19 cellular contexts compared by ENCODE assay signal in genomic region chr2:191404568-191404991, GRCh38.
DNase-seq lines count a peak whose midpoint lies in the region; TF ChIP-seq lines count a peak whose summit lies in the region.
"Had no signal": no experiment of that assay in that cellular context is flagged by ENCODE, and none has a peak within 500 bp of the region (broad histone marks: within the 10 kb centered on the region; RNA-seq: fewer than 3 reads in every experiment).

No MANE protein-coding gene starts in this region.

- H3F3A ChIP-seq in GM23248 (ENCODE audit: insufficient read depth), result peaks cover 72% of the 10 kb centered on the region

- H3K27ac Mint-ChIP-seq in T-helper 2 cell treated with Interferon-gamma antibody and Interleukin-4, amounts not matched to agents 5 μg/mL and 100 μg/mL, for 36 hours, result peak overlapping the region; percentile 73
- H3K27ac Mint-ChIP-seq: CD4-positive, alpha-beta memory T cell; T-helper 17 cell had no signal

- H3K27me3 ChIP-seq in GM23248 (replicated peaks; ENCODE audit: insufficient read depth), result no peaks in the 10 kb centered on the region
- no peaks in the 10 kb centered on the region for H3K27me3 ChIP-seq in osteoblast (ENCODE audit: insufficient read depth, low read length)
- H3K27me3 ChIP-seq: ascending aorta, spleen, tibial nerve had no signal

- no peaks in the 10 kb centered on the region for H3K9me2 ChIP-seq in GM23248 (ENCODE audit: insufficient read depth)

- H3K27me3 Mint-ChIP-seq in T-helper 2 cell treated with Interferon-gamma antibody and Interleukin-4, amounts not matched to agents 5 μg/mL and 100 μg/mL, for 36 hours (ENCODE audit: low read depth), result no peaks in the 10 kb centered on the region
- H3K27me3 Mint-ChIP-seq: T-helper 17 cell had no signal

- H3K4me3 Mint-ChIP-seq in T-helper 2 cell treated with Interferon-gamma antibody and Interleukin-4, amounts not matched to agents 5 μg/mL and 100 μg/mL, for 36 hours, result peak overlapping the region; percentile 5
- H3K4me3 Mint-ChIP-seq: CD4-positive, alpha-beta memory T cell; T-helper 17 cell had no signal

- WGBS in GM23248 (ENCODE audit: low coverage in 1 of 2, low lambda C conversion rate in 2 of 2, missing lambda C conversion rate in 2 of 2), 2 experiments, result 0 to 4% methylated on average over 1 of the region's 1 CpG

- TF ChIP-seq CTCF in osteoblast (IDR thresholded peaks at IDR 0.05; ENCODE audit: extremely low read depth, low read depth, low read length), result no peak

- H3K4me3 ChIP-seq in GM23248 (no peak overlapping the region), osteoblast (ENCODE audit: insufficient read depth, low read length) (no peak overlapping the region)
- H3K4me3 ChIP-seq: ascending aorta, spleen, tibial nerve had no signal

- no peaks in the 10 kb centered on the region for H3K79me2 ChIP-seq in GM23248 (ENCODE audit: insufficient read depth)
- peaks cover 12% of the 10 kb centered on the region for H3K79me2 ChIP-seq in osteoblast (ENCODE audit: insufficient read depth, low read length)
- H3K79me2 ChIP-seq: parathyroid adenoma had no signal

- no peaks in the 10 kb centered on the region for H4K20me1 ChIP-seq in GM23248 (ENCODE audit: insufficient read depth)
- no peaks in the 10 kb centered on the region for H4K20me1 ChIP-seq in osteoblast (ENCODE audit: insufficient read depth, low read length)

- H3K4me1 Mint-ChIP-seq in T-helper 2 cell treated with Interferon-gamma antibody and Interleukin-4, amounts not matched to agents 5 μg/mL and 100 μg/mL, for 36 hours (ENCODE audit: low read depth), result peaks cover 18% of the 10 kb centered on the region
- H3K4me1 Mint-ChIP-seq: T-helper 17 cell had no signal

- in situ Hi-C loops in GM23248 (cut with MboI), result no loop called here

- H2AFZ ChIP-seq in GM23248, result no peak overlapping the region
- no peak overlapping the region for H2AFZ ChIP-seq in osteoblast (ENCODE audit: low read length)
- H2AFZ ChIP-seq: parathyroid adenoma had no signal

- H3K4me2 ChIP-seq in GM23248 (ENCODE audit: unreplicated experiment) (peak overlapping the region; percentile 26), osteoblast (ENCODE audit: insufficient read depth, low read length) (no peak overlapping the region)

- H3K9ac ChIP-seq in GM23248, result no peak overlapping the region
- H3K9ac ChIP-seq: parathyroid adenoma had no signal

- peaks cover 42% of the 10 kb centered on the region for H3K4me1 ChIP-seq in GM23248 (ENCODE audit: insufficient read depth)
- H3K4me1 ChIP-seq in osteoblast (ENCODE audit: insufficient read depth, low read length), result peaks cover 39% of the 10 kb centered on the region
- H3K4me1 ChIP-seq: spleen had no signal

- H3K9me3 ChIP-seq in GM23248 (ENCODE audit: low read depth) (no peaks in the 10 kb centered on the region), osteoblast (ENCODE audit: low read depth, low read length) (no peaks in the 10 kb centered on the region)
- H3K9me3 ChIP-seq: ascending aorta, spleen, tibial nerve had no signal

- H3K36me3 Mint-ChIP-seq in T-helper 2 cell treated with Interferon-gamma antibody and Interleukin-4, amounts not matched to agents 5 μg/mL and 100 μg/mL, for 36 hours (ENCODE audit: low read depth), result no peaks in the 10 kb centered on the region
- H3K36me3 Mint-ChIP-seq: CD4-positive, alpha-beta memory T cell had no signal

- DNase-seq in GM23248 (peak; percentile 42), iris pigment epithelial cell (ENCODE audit: low read depth) (peak; percentile 70), superior temporal gyrus (ENCODE audit: extremely low spot score) (no peak), NCI-H526 (lab: John Stamatoyannopoulos, UW) (no peak), osteoblast (ENCODE audit: insufficient read length, low spot score, missing footprints) (no peak)
- DNase-seq in T-helper 2 cell treated with Interferon-gamma antibody and Interleukin-4, amounts not matched to agents 5 μg/mL and 100 μg/mL, for 36 hours (ENCODE audit: low spot score), result no peak
- DNase-seq in activated CD4-positive, alpha-beta T cell treated with anti-CD3 and anti-CD28 coated beads for 4 hours, result no peak
- DNase-seq: activated CD4-positive, alpha-beta T cell treated with anti-CD3 and anti-CD28 coated beads for 1 hour; activated gamma-delta T cell; CD4-positive, alpha-beta memory T cell; hypothalamus; KG1; NCI-H1105 treated with DMSO at 0.1 percent for 48 hours; NCI-H2171 treated with DMSO at 0.1 percent for 48 hours; spleen; T-helper 17 cell had no signal

- H3K27ac ChIP-seq in GM23248 (peak overlapping the region; percentile 28), osteoblast (ENCODE audit: low read depth, low read length) (no peak overlapping the region)
- H3K27ac ChIP-seq: ascending aorta, parathyroid adenoma, spleen, tibial nerve had no signal

- H3K36me3 ChIP-seq in GM23248 (ENCODE audit: low read depth) (peaks cover 49% of the 10 kb centered on the region), osteoblast (ENCODE audit: insufficient read depth, low read length) (peaks cover 84% of the 10 kb centered on the region)
- H3K36me3 ChIP-seq: tibial nerve had no signal

- H3K9me3 Mint-ChIP-seq in T-helper 2 cell treated with Interferon-gamma antibody and Interleukin-4, amounts not matched to agents 5 μg/mL and 100 μg/mL, for 36 hours, result no peaks in the 10 kb centered on the region
- H3K9me3 Mint-ChIP-seq: CD4-positive, alpha-beta memory T cell had no signal

Comparison
In these comparisons a context has a peak if more than half of its experiments do, and no peak if none do; other contexts are left out.
1. DNase-seq: peak in GM23248 (single experiment) and iris pigment epithelial cell (single experiment); none in T-helper 2 cell treated with Interferon-gamma antibody and Interleukin-4, amounts not matched to agents 5 μg/mL and 100 μg/mL, for 36 hours (single experiment), activated CD4-positive, alpha-beta T cell treated with anti-CD3 and anti-CD28 coated beads for 4 hours (0 of 2), superior temporal gyrus (single experiment), NCI-H526 (0 of 2) and osteoblast (single experiment).